In genomic region chr7:151117565-151117964, GRCh38 we compare ENCODE assay signal across 15 cellular contexts. TPM values are rescaled to one million over a fixed set of nuclear protein-coding genes. Genes with fewer than 3 reads are reported as not detected.
DNase-seq lines count a peak whose midpoint lies in the region; ATAC-seq and TF ChIP-seq lines count a peak whose summit lies in the region.
"Had no signal": no experiment of that assay in that cellular context is flagged by ENCODE, and none has a peak within 500 bp of the region (broad histone marks: within the 10 kb centered on the region; RNA-seq: fewer than 3 reads in every experiment).

No MANE protein-coding gene starts in this region.

- H3K27me3 Mint-ChIP-seq in activated CD4-positive, alpha-beta T cell treated with anti-CD3 and anti-CD28 coated beads for 36 hours: no peaks in the 10 kb centered on the region
- peaks cover 14% of the 10 kb centered on the region for H3K27me3 Mint-ChIP-seq in activated T-helper 1 cell treated with anti-CD3 and anti-CD28 coated beads, Interleukin-12 subunit alpha, Interleukin-12 subunit beta, Interleukin-2, Interleukin-4 antibody, amounts not matched to agents 30 ng/mL and 10 ng/mL and 1 ng/mL, durations not matched to agents 14 hours and 24 hours and 36 hours (ENCODE audit: insufficient read depth)

- H3K27me3 ChIP-seq in trophoblast cell (ENCODE audit: insufficient read depth, low read length) (no peaks in the 10 kb centered on the region), HAP-1 (ENCODE audit: low read depth) (no peaks in the 10 kb centered on the region)
- H3K27me3 ChIP-seq: transverse colon had no signal

- no peak overlapping the region for H3K4me2 ChIP-seq in trophoblast cell (ENCODE audit: low read length)
- H3K4me2 ChIP-seq: PC-9 had no signal

- CTCF ChIA-PET in activated CD4-positive, alpha-beta T cell treated with anti-CD3 and anti-CD28 coated beads for 36 hours (lab: Charles Lee): interaction anchor here (1.0 to 1.3 kb wide), 5 partner anchors 9 to 52 kb away, joined by 3 to 4 read pairs (median 3); no protein-coding TSS in a partner anchor
- CTCF ChIA-PET in RWPE1 (lab: Yijun Ruan, JAX): no interaction called here

- peak; percentile 42 for DNase-seq in activated CD4-positive, alpha-beta T cell treated with anti-CD3 and anti-CD28 coated beads for 36 hours
- no peak for DNase-seq in activated CD4-positive, alpha-beta T cell treated with anti-CD3 and anti-CD28 coated beads, Interleukin-2, amount 50 U/mL, for 48 hours
- no peak for DNase-seq in RWPE1 (ENCODE audit: low spot score)
- DNase-seq in activated T-helper 1 cell treated with anti-CD3 and anti-CD28 coated beads, Interleukin-12 subunit alpha, Interleukin-12 subunit beta, Interleukin-2, Interleukin-4 antibody, amounts not matched to agents 30 ng/mL and 10 ng/mL and 1 ng/mL, durations not matched to agents 14 hours and 24 hours and 36 hours (ENCODE audit: low spot score): no peak
- DNase-seq in trophoblast cell: no peak
- no peak for DNase-seq in SIG-M5 (lab: John Stamatoyannopoulos, UW)
- no peak for DNase-seq in HAP-1 (ENCODE audit: low spot score in 2 of 2)
- DNase-seq: head of caudate nucleus, naive B cell, NCI-H1417, NCI-H510A, PC-9, transverse colon had no signal

- peaks cover 23% of the 10 kb centered on the region for H3K79me1 ChIP-seq in trophoblast cell (ENCODE audit: low read length)

- peaks cover 7% of the 10 kb centered on the region for H3K36me3 Mint-ChIP-seq in activated CD4-positive, alpha-beta T cell treated with anti-CD3 and anti-CD28 coated beads for 36 hours (ENCODE audit: low read depth)
- peaks cover 7% of the 10 kb centered on the region for H3K36me3 Mint-ChIP-seq in activated T-helper 1 cell treated with anti-CD3 and anti-CD28 coated beads, Interleukin-12 subunit alpha, Interleukin-12 subunit beta, Interleukin-2, Interleukin-4 antibody, amounts not matched to agents 30 ng/mL and 10 ng/mL and 1 ng/mL, durations not matched to agents 14 hours and 24 hours and 36 hours (ENCODE audit: low read depth)
- H3K36me3 Mint-ChIP-seq: naive B cell had no signal

- peaks cover 61% of the 10 kb centered on the region in 2 experiments for H3K36me3 ChIP-seq in trophoblast cell (ENCODE audit: control insufficient read depth in 1 of 2, insufficient read depth in 2 of 2, low read length in 2 of 2)
- H3K36me3 ChIP-seq in HAP-1 (replicated peaks): peaks cover 40% of the 10 kb centered on the region

- H3K79me2 ChIP-seq in trophoblast cell (ENCODE audit: control insufficient read depth, insufficient read depth, low read length, poor library complexity): peaks cover 23% of the 10 kb centered on the region

- no peak overlapping the region for H3K18ac ChIP-seq in trophoblast cell (ENCODE audit: low read length)

- peak overlapping the region; percentile 91 for H3K27ac ChIP-seq in RWPE1
- H3K27ac ChIP-seq in trophoblast cell (ENCODE audit: low read depth, low read length): no peak overlapping the region
- H3K27ac ChIP-seq: PC-9, transverse colon had no signal

- peak overlapping the region; percentile 29 for H3K4me3 Mint-ChIP-seq in activated CD4-positive, alpha-beta T cell treated with anti-CD3 and anti-CD28 coated beads for 36 hours
- peak overlapping the region; percentile 5 for H3K4me3 Mint-ChIP-seq in activated T-helper 1 cell treated with anti-CD3 and anti-CD28 coated beads, Interleukin-12 subunit alpha, Interleukin-12 subunit beta, Interleukin-2, Interleukin-4 antibody, amounts not matched to agents 30 ng/mL and 10 ng/mL and 1 ng/mL, durations not matched to agents 14 hours and 24 hours and 36 hours
- H3K4me3 Mint-ChIP-seq: T-helper 1 cell treated with Interleukin-12 subunit alpha and Interleukin-12 subunit beta and Interleukin-4 antibody, amounts not matched to agents 30 μg/mL and 1 μg/mL, for 36 hours had no signal

- TF ChIP-seq POLR2A in GM18505 (IDR thresholded peaks at IDR 0.05; ENCODE audit: borderline replicate concordance, extremely low read depth, insufficient read depth, insufficient read length): no peak

- no peaks in the 10 kb centered on the region for H3K9me3 Mint-ChIP-seq in activated CD4-positive, alpha-beta T cell treated with anti-CD3 and anti-CD28 coated beads for 36 hours (ENCODE audit: low read depth)
- H3K9me3 Mint-ChIP-seq in activated T-helper 1 cell treated with anti-CD3 and anti-CD28 coated beads, Interleukin-12 subunit alpha, Interleukin-12 subunit beta, Interleukin-2, Interleukin-4 antibody, amounts not matched to agents 30 ng/mL and 10 ng/mL and 1 ng/mL, durations not matched to agents 14 hours and 24 hours and 36 hours: no peaks in the 10 kb centered on the region
- H3K9me3 Mint-ChIP-seq: naive B cell; T-helper 1 cell treated with Interleukin-12 subunit alpha and Interleukin-12 subunit beta and Interleukin-4 antibody, amounts not matched to agents 30 μg/mL and 1 μg/mL, for 36 hours had no signal

- H2BK5ac ChIP-seq in trophoblast cell (ENCODE audit: low read depth, low read length, poor library complexity): no peak overlapping the region

- no peak overlapping the region for H4K8ac ChIP-seq in trophoblast cell (ENCODE audit: low read depth, low read length)

- H3K9me3 ChIP-seq in trophoblast cell (ENCODE audit: insufficient read depth, low read depth, low read length) (no peaks in the 10 kb centered on the region), HAP-1 (no peaks in the 10 kb centered on the region)
- H3K9me3 ChIP-seq: transverse colon had no signal

- H3K4me1 ChIP-seq in trophoblast cell (ENCODE audit: control insufficient read depth in 1 of 2, insufficient read depth in 2 of 2, low read length in 2 of 2) (peaks cover 23 to 29% of the 10 kb centered on the region in 2 experiments), HAP-1 (no peaks in the 10 kb centered on the region)

- no peak overlapping the region for H2BK120ac ChIP-seq in trophoblast cell (ENCODE audit: insufficient read depth, low read length, poor library complexity)

- no peak overlapping the region for H3K9ac ChIP-seq in trophoblast cell (ENCODE audit: low read length)

- in situ Hi-C loops in HAP-1 (cut with MboI; ENCODE audit: low sequenced_read_pairs): no loop called here

- no peak overlapping the region for H2BK12ac ChIP-seq in trophoblast cell (ENCODE audit: low read length)

- H3K4ac ChIP-seq in trophoblast cell (ENCODE audit: low read depth, low read length): peak overlapping the region; percentile 16

- H4K91ac ChIP-seq in trophoblast cell (ENCODE audit: low read depth, low read length): no peak overlapping the region

- no peak overlapping the region for H3K23ac ChIP-seq in trophoblast cell (ENCODE audit: low read length)

- POLR2A ChIA-PET in activated CD4-positive, alpha-beta T cell treated with anti-CD3 and anti-CD28 coated beads for 36 hours (lab: Charles Lee): no interaction called here
- POLR2A ChIA-PET in RWPE1 (lab: Yijun Ruan, JAX; ENCODE audit: low non-redundant PET): no interaction called here

- no peak overlapping the region for H2AK5ac ChIP-seq in trophoblast cell (ENCODE audit: low read length)

- no CpG with 5 or more reads among the region's 12 CpGs for WGBS in trophoblast cell (ENCODE audit: extremely low coverage, insufficient coverage, insufficient read length)

- H3K14ac ChIP-seq in trophoblast cell (ENCODE audit: low read length): no peak overlapping the region

- ATAC-seq in activated CD4-positive, alpha-beta T cell treated with anti-CD3 and anti-CD28 coated beads for 36 hours: peak; percentile 32
- no peak for ATAC-seq in GM18505 (IDR thresholded peaks at IDR 0.05; ENCODE audit: unreplicated experiment)

- H3K27ac Mint-ChIP-seq in activated CD4-positive, alpha-beta T cell treated with anti-CD3 and anti-CD28 coated beads for 36 hours: peak overlapping the region; percentile 55
- no peak overlapping the region for H3K27ac Mint-ChIP-seq in activated T-helper 1 cell treated with anti-CD3 and anti-CD28 coated beads, Interleukin-12 subunit alpha, Interleukin-12 subunit beta, Interleukin-2, Interleukin-4 antibody, amounts not matched to agents 30 ng/mL and 10 ng/mL and 1 ng/mL, durations not matched to agents 14 hours and 24 hours and 36 hours
- H3K27ac Mint-ChIP-seq: T-helper 1 cell treated with Interleukin-12 subunit alpha and Interleukin-12 subunit beta and Interleukin-4 antibody, amounts not matched to agents 30 μg/mL and 1 μg/mL, for 36 hours had no signal

- intact Hi-C loops in activated CD4-positive, alpha-beta T cell treated with anti-CD3 and anti-CD28 coated beads for 36 hours (cut with DNase I, micrococcal nuclease): no loop called here
- intact Hi-C loops in activated T-helper 1 cell treated with anti-CD3 and anti-CD28 coated beads, Interleukin-12 subunit alpha, Interleukin-12 subunit beta, Interleukin-2, Interleukin-4 antibody, amounts not matched to agents 30 ng/mL and 10 ng/mL and 1 ng/mL, durations not matched to agents 14 hours and 24 hours and 36 hours (cut with micrococcal nuclease): no loop called here

- H3K4me3 ChIP-seq in trophoblast cell (ENCODE audit: low read depth, low read length) (no peak overlapping the region), HAP-1 (no peak overlapping the region)
- H3K4me3 ChIP-seq: PC-9, transverse colon had no signal

- no peak overlapping the region for H4K12ac ChIP-seq in trophoblast cell (ENCODE audit: low read depth, low read length)

- H2AFZ ChIP-seq in trophoblast cell (ENCODE audit: insufficient read depth, low read length, poor library complexity): no peak overlapping the region
- H2AFZ ChIP-seq: PC-9 had no signal

- no peak for TF ChIP-seq CTCF in RWPE1 (conservative IDR thresholded peaks at IDR 0.05; ENCODE audit: low read depth)

- H3K4me1 Mint-ChIP-seq in activated CD4-positive, alpha-beta T cell treated with anti-CD3 and anti-CD28 coated beads for 36 hours: peaks cover 5% of the 10 kb centered on the region
- no peaks in the 10 kb centered on the region for H3K4me1 Mint-ChIP-seq in activated T-helper 1 cell treated with anti-CD3 and anti-CD28 coated beads, Interleukin-12 subunit alpha, Interleukin-12 subunit beta, Interleukin-2, Interleukin-4 antibody, amounts not matched to agents 30 ng/mL and 10 ng/mL and 1 ng/mL, durations not matched to agents 14 hours and 24 hours and 36 hours (ENCODE audit: low read depth)

RNA-seq across cellular contexts. Expression of gene AGAP3, which starts 31.3 kb away (rescaled TPM):
- 10 to 100 TPM; 29.4 to 33.2 TPM for total RNA-seq in activated CD4-positive, alpha-beta T cell treated with anti-CD3 and anti-CD28 coated beads for 36 hours
- total RNA-seq in activated T-helper 1 cell treated with anti-CD3 and anti-CD28 coated beads, Interleukin-12 subunit alpha, Interleukin-12 subunit beta, Interleukin-2, Interleukin-4 antibody, amounts not matched to agents 30 ng/mL and 10 ng/mL and 1 ng/mL, durations not matched to agents 14 hours and 24 hours and 36 hours: 52.9 and 58.0 TPM in 2 replicates
- 91.1 and 102 TPM in 2 replicates for polyA plus RNA-seq in trophoblast cell (2013)

RNA-seq across cellular contexts. Expression of gene TMUB1, which starts 34.3 kb away (rescaled TPM):
- 10 to 100 TPM; 54.0 to 67.7 TPM for total RNA-seq in activated CD4-positive, alpha-beta T cell treated with anti-CD3 and anti-CD28 coated beads for 36 hours
- 55.3 and 63.4 TPM in 2 replicates for total RNA-seq in activated T-helper 1 cell treated with anti-CD3 and anti-CD28 coated beads, Interleukin-12 subunit alpha, Interleukin-12 subunit beta, Interleukin-2, Interleukin-4 antibody, amounts not matched to agents 30 ng/mL and 10 ng/mL and 1 ng/mL, durations not matched to agents 14 hours and 24 hours and 36 hours
- polyA plus RNA-seq in trophoblast cell (2013): 82.7 and 85.1 TPM in 2 replicates

RNA-seq across cellular contexts. Expression of gene FASTK, which starts 37.0 kb away (rescaled TPM):
- total RNA-seq in activated CD4-positive, alpha-beta T cell treated with anti-CD3 and anti-CD28 coated beads for 36 hours: 10 to 100 TPM; 56.6 to 56.7 TPM
- 92.6 and 96.3 TPM in 2 replicates for total RNA-seq in activated T-helper 1 cell treated with anti-CD3 and anti-CD28 coated beads, Interleukin-12 subunit alpha, Interleukin-12 subunit beta, Interleukin-2, Interleukin-4 antibody, amounts not matched to agents 30 ng/mL and 10 ng/mL and 1 ng/mL, durations not matched to agents 14 hours and 24 hours and 36 hours
- 59.7 and 61.2 TPM in 2 replicates for polyA plus RNA-seq in trophoblast cell (2013)

RNA-seq across cellular contexts. Expression of gene GBX1, which starts 49.9 kb away (rescaled TPM):
- total RNA-seq in activated CD4-positive, alpha-beta T cell treated with anti-CD3 and anti-CD28 coated beads for 36 hours: under 1 TPM in 1 of 2 experiments, not detected in 1; 0.16 TPM
- not detected in 2 replicates for total RNA-seq in activated T-helper 1 cell treated with anti-CD3 and anti-CD28 coated beads, Interleukin-12 subunit alpha, Interleukin-12 subunit beta, Interleukin-2, Interleukin-4 antibody, amounts not matched to agents 30 ng/mL and 10 ng/mL and 1 ng/mL, durations not matched to agents 14 hours and 24 hours and 36 hours
- polyA plus RNA-seq in trophoblast cell (2013): not detected in 2 replicates
- total RNA-seq: PC-9, transverse colon had no signal

RNA-seq across cellular contexts. Expression of gene SLC4A2, which starts 58.2 kb away (rescaled TPM):
- total RNA-seq in activated CD4-positive, alpha-beta T cell treated with anti-CD3 and anti-CD28 coated beads for 36 hours: 10 to 100 TPM; 58.7 to 85.0 TPM
- total RNA-seq in activated T-helper 1 cell treated with anti-CD3 and anti-CD28 coated beads, Interleukin-12 subunit alpha, Interleukin-12 subunit beta, Interleukin-2, Interleukin-4 antibody, amounts not matched to agents 30 ng/mL and 10 ng/mL and 1 ng/mL, durations not matched to agents 14 hours and 24 hours and 36 hours: 127 and 128 TPM in 2 replicates
- polyA plus RNA-seq in trophoblast cell (2013): 225 and 252 TPM in 2 replicates
